In the genomic region with DNA sequence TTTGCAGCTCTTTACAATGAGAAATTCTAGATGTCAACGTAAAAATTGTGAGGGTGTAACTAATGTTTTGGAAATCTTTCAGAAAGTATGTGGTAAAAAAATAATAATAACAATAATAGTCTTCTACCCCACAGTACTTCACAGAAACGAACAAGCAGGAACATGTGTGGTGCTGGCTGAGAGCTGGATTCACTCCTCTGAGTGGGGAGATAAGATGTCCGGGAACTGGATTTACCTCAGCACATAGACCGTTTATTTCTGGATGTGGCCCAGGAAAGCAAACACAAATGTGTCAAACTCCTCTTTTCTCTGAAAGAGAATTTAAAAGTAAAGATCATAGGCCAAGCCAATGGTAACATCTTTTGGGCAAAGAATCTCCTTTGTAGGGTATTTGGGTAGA, we compare ENCODE assay signal across 14 cellular contexts.
DNase-seq lines count a peak whose midpoint lies in the region; ATAC-seq, FAIRE-seq and TF ChIP-seq lines count a peak whose summit lies in the region.
"Had no signal": no experiment of that assay in that cellular context is flagged by ENCODE, and none has a peak within 500 bp of the region (broad histone marks: within the 10 kb centered on the region; RNA-seq: fewer than 3 reads in every experiment).

No MANE protein-coding gene starts in this region.

- no peak overlapping the region for H3K4me3 ChIP-seq in heart left ventricle
- H3K4me3 ChIP-seq in epithelial cell of esophagus (ENCODE audit: low read length) = no peak overlapping the region
- H3K4me3 ChIP-seq in pancreas = no peak overlapping the region
- H3K4me3 ChIP-seq: BLaER1, GM23248 had no signal

- TF ChIP-seq CTCF in heart left ventricle (IDR thresholded peaks at IDR 0.05) (no peak), epithelial cell of esophagus (IDR thresholded peaks at IDR 0.05; ENCODE audit: insufficient read depth, low read depth, low read length, missing control alignments) (no peak), nephron (IDR thresholded peaks at IDR 0.05; ENCODE audit: unreplicated experiment in 3 of 3) (no peak), pancreas (IDR thresholded peaks at IDR 0.05) (no peak)

- TF ChIP-seq POLR2A in heart left ventricle (IDR thresholded peaks at IDR 0.05) = no peak

- intact Hi-C loops in heart left ventricle (cut with DNase I) (no loop called here), Right ventricle myocardium inferior (cut with DNase I) (no loop called here), pancreas (cut with DNase I) (no loop called here)

- H3K9me3 Mint-ChIP-seq in nephron = no peaks in the 10 kb centered on the region
- H3K9me3 Mint-ChIP-seq: CD8-positive, alpha-beta memory T cell had no signal

- 30 to 39% (median 33%) methylated on average over 4 of the region's 4 CpGs for WGBS in heart left ventricle, 4 donors
- WGBS in pancreas, 2 donors = 21 to 25% methylated on average over 4 of the region's 4 CpGs

- DNase-seq in DMS79 treated with DMSO at 0.1 percent for 48 hours (lab: John Stamatoyannopoulos, UW) (peak; percentile 14), DMS79 (lab: John Stamatoyannopoulos, UW) (no peak), heart left ventricle (no peak), Right ventricle myocardium inferior (ENCODE audit: missing footprints) (no peak), epithelial cell of esophagus (ENCODE audit: low read depth) (peak; percentile 66), pancreas (no peak)
- DNase-seq: Caco-2; CD8-positive, alpha-beta memory T cell; GM23248; H7 had no signal

- H3K4me3 Mint-ChIP-seq in nephron = no peak overlapping the region
- H3K4me3 Mint-ChIP-seq: CD8-positive, alpha-beta memory T cell had no signal

- peak overlapping the region in 2 of 3 experiments; percentile 62 to 74 for H3K27ac Mint-ChIP-seq in nephron
- H3K27ac Mint-ChIP-seq: CD8-positive, alpha-beta memory T cell had no signal

- H3K27me3 Mint-ChIP-seq in nephron (ENCODE audit: low read depth) = no peaks in the 10 kb centered on the region

- H3K4me1 ChIP-seq in heart left ventricle (peaks cover 0 to 18% (median 2%) of the 10 kb centered on the region in 12 donors), pancreas (no peaks in the 10 kb centered on the region)
- H3K4me1 ChIP-seq: BLaER1, Caco-2 had no signal

- no peaks in the 10 kb centered on the region for H3K9me3 ChIP-seq in heart left ventricle
- H3K9me3 ChIP-seq in pancreas = no peaks in the 10 kb centered on the region
- H3K9me3 ChIP-seq: BLaER1, Caco-2 had no signal

- ATAC-seq in heart left ventricle (peak in 3 of 4 donors; percentile 42 to 52 (median 46)), Right ventricle myocardium inferior (no peak), pancreas (no peak), HG02759 (IDR thresholded peaks at IDR 0.05; ENCODE audit: unreplicated experiment) (no peak)

- H3K27me3 ChIP-seq in heart left ventricle (peaks cover 0 to 8% (median 0%) of the 10 kb centered on the region in 9 donors), pancreas (no peaks in the 10 kb centered on the region)
- H3K27me3 ChIP-seq: BLaER1 had no signal

- peaks cover 20% of the 10 kb centered on the region for H3K4me1 Mint-ChIP-seq in nephron

- no peaks in the 10 kb centered on the region for H3K36me3 Mint-ChIP-seq in nephron (ENCODE audit: low read depth)
- H3K36me3 Mint-ChIP-seq: CD8-positive, alpha-beta memory T cell had no signal

- H3K27ac ChIP-seq in heart left ventricle (no peak overlapping the region), pancreas (no peak overlapping the region)
- H3K27ac ChIP-seq: 22Rv1, BLaER1, GM23248 had no signal

- H3K36me3 ChIP-seq in heart left ventricle (no peaks in the 10 kb centered on the region), pancreas (no peaks in the 10 kb centered on the region)
- H3K36me3 ChIP-seq: BLaER1 had no signal

- FAIRE-seq in pancreas (lab: Jason Lieb, UNC) = no peak

Comparison
In these comparisons a context has a peak if more than half of its experiments do, and no peak if none do; other contexts are left out.
1. DNase-seq: peak in DMS79 treated with DMSO at 0.1 percent for 48 hours (single experiment) and epithelial cell of esophagus (single experiment); none in DMS79 (single experiment), heart left ventricle (0 of 5), Right ventricle myocardium inferior (single experiment) and pancreas (0 of 6).
2. ATAC-seq: peak in heart left ventricle (3 of 4); none in Right ventricle myocardium inferior (single experiment), pancreas (0 of 4) and HG02759 (single experiment).